ENCODE assay signal across 17 cellular contexts in the genomic region with DNA sequence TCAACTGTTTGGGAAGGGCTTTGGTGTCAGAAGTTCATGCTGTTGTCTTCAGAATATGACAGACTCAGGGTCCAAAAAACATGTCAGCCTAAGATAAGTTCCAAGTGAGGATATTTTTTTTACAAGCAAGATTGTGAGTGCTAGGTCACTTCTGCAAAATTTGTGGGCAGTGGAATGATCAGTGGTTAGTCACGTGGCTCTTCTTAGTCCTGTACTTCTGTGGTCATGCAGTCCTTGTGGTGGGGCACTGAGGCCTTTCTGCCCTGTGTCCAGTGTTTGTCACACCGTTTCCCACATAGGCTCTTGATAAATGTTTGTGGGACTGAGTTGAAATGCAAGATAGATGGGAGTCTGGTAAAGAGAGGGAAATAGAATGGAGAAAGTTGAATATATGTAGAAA. TPM values are rescaled to one million over a fixed set of nuclear protein-coding genes. Genes with fewer than 3 reads are reported as not detected.
DNase-seq lines count a peak whose midpoint lies in the region; ATAC-seq and TF ChIP-seq lines count a peak whose summit lies in the region.
"Had no signal": no experiment of that assay in that cellular context is flagged by ENCODE, and none has a peak within 500 bp of the region (broad histone marks: within the 10 kb centered on the region; RNA-seq: fewer than 3 reads in every experiment).

No MANE protein-coding gene starts in this region.

- peak overlapping the region; percentile 7 for H3K27ac ChIP-seq in angular gyrus (ENCODE audit: low read depth, low read length)
- H3K27ac ChIP-seq: neutrophil, skin epidermis, VCaP had no signal

- intact Hi-C loops in mucosa of descending colon (cut with DNase I, micrococcal nuclease), result no loop called here

- no peaks in the 10 kb centered on the region for H3K4me1 ChIP-seq in mucosa of descending colon (ENCODE audit: low read depth)

- H3K9me3 ChIP-seq in mucosa of descending colon, result no peaks in the 10 kb centered on the region
- H3K9me3 ChIP-seq: neutrophil had no signal

- H3K36me3 ChIP-seq in mucosa of descending colon (ENCODE audit: low read depth), result no peaks in the 10 kb centered on the region
- H3K36me3 ChIP-seq: neutrophil had no signal

- H3K4me3 ChIP-seq in mucosa of descending colon, result no peak overlapping the region
- H3K4me3 ChIP-seq: skin epidermis had no signal

- peak; percentile 55 for DNase-seq in Ammon's horn (ENCODE audit: low spot score)
- DNase-seq in M059J (ENCODE audit: low read depth), result peak; percentile 75
- DNase-seq in mucosa of descending colon, result peak in 1 of 3 donors; percentile 22
- no peak for DNase-seq in stimulated activated CD4-positive, alpha-beta T cell treated with anti-CD3 and anti-CD28 coated beads, Interleukin-15, amount 100 ng/mL, for 24 hours
- no peak for DNase-seq in activated CD4-positive, alpha-beta T cell treated with anti-CD3 and anti-CD28 coated beads for 48 hours
- DNase-seq: activated effector memory CD4-positive, alpha-beta T cell treated with anti-CD3 and anti-CD28 coated beads, Interleukin-2, amount 50 U/mL, for 16 hours; Calu3; effector CD4-positive, alpha-beta T cell; NCI-H1694 treated with DMSO at 0.1 percent for 48 hours; NCI-H526; SHP77 had no signal

- no peak for TF ChIP-seq CTCF in mucosa of descending colon (IDR thresholded peaks at IDR 0.05)

- ATAC-seq in mucosa of descending colon (peak; percentile 38), HG02588 (IDR thresholded peaks at IDR 0.05; ENCODE audit: unreplicated experiment) (no peak), HG03095 (IDR thresholded peaks at IDR 0.05; ENCODE audit: unreplicated experiment) (no peak)

RNA-seq across cellular contexts. Expression of gene RGL1, which starts 5.3 kb away (rescaled TPM):
- 9.8 and 18.3 TPM in 2 replicates for total RNA-seq in M059J (2014; rRNA removed; shearing (Covaris generic))
- 10 to 100 TPM in 2 of 3 donors, 1 to 10 TPM in 1; 6.2 to 29.8 (median 15.9) TPM for total RNA-seq in mucosa of descending colon

Comparison
In these comparisons a context has a peak if more than half of its experiments do, and no peak if none do; other contexts are left out.
1. DNase-seq: peak in Ammon's horn (single experiment) and M059J (single experiment); none in stimulated activated CD4-positive, alpha-beta T cell treated with anti-CD3 and anti-CD28 coated beads, Interleukin-15, amount 100 ng/mL, for 24 hours (single experiment) and activated CD4-positive, alpha-beta T cell treated with anti-CD3 and anti-CD28 coated beads for 48 hours (single experiment).